Comparison of ENCODE assay signal across 32 cellular contexts in the genomic region with DNA sequence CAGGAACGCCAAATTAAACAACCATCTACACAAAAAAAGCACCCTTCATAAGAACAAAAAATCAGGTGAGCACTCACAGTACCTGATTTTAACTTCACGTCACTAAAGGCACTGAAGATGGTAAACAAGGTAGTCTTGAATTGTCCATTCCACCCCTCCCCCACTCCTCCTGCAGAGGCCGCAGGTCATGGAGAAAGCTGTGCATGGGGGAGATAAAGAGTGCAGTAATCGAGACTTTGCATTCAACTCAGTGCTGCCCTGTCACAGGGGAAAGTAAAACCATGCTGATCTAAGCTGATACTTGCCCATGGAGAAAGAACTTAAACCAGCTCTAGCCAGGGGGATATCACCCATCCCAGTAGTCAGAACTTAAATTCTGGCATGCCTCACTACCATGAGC.
"Had no signal": no experiment of that assay in that cellular context is flagged by ENCODE, and none has a peak within 500 bp of the region (broad histone marks: within the 10 kb centered on the region; RNA-seq: fewer than 3 reads in every experiment).

No MANE protein-coding gene starts in this region.

- H3K4me3 ChIP-seq: ascending aorta, cardiac muscle cell, colonic mucosa had no signal

- H3K9me3 ChIP-seq: ascending aorta, colonic mucosa had no signal

- DNase-seq: activated CD4-positive, alpha-beta memory T cell treated with anti-CD3 and anti-CD28 coated beads, Interleukin-2, amount 10 ng/mL, durations not matched to agents 7 days and 5 days; activated CD4-positive, alpha-beta T cell treated with anti-CD3 and anti-CD28 coated beads for 1 hour; activated CD4-positive, alpha-beta T cell treated with anti-CD3 and anti-CD28 coated beads for 36 hours; activated CD4-positive, alpha-beta T cell treated with anti-CD3 and anti-CD28 coated beads for 48 hours; activated CD4-positive, alpha-beta T cell treated with anti-CD3 and anti-CD28 coated beads, Interleukin-2, amount 10 ng/mL, durations not matched to agents 7 days and 5 days; activated CD4-positive, alpha-beta T cell treated with anti-CD3 and anti-CD28 coated beads, Interleukin-2, amount 50 U/mL, for 48 hours; activated CD4-positive, CD25-positive, alpha-beta regulatory T cell; activated CD8-positive, alpha-beta memory T cell treated with anti-CD3 and anti-CD28 coated beads for 24 hours; activated CD8-positive, alpha-beta memory T cell treated with anti-CD3 and anti-CD28 coated beads, Interleukin-2, amount 10 ng/mL, durations not matched to agents 7 days and 5 days; activated CD8-positive, alpha-beta memory T cell treated with anti-CD3 and anti-CD28 coated beads, Interleukin-2, amount 50 U/mL, for 48 hours; activated CD8-positive, alpha-beta T cell treated with anti-CD3 and anti-CD28 coated beads, Interleukin-2, amount 10 ng/mL, durations not matched to agents 7 days and 5 days; activated effector memory CD4-positive, alpha-beta T cell treated with Interleukin-2 at 50 U/mL for 16 hours; activated gamma-delta T cell; activated naive CD4-positive, alpha-beta T cell treated with anti-CD3 and anti-CD28 coated beads, Interleukin-2, amount 10 ng/mL, durations not matched to agents 7 days and 5 days; activated naive CD4-positive, alpha-beta T cell treated with Interleukin-2 at 50 U/mL for 16 hours; activated naive CD8-positive, alpha-beta T cell treated with anti-CD3 and anti-CD28 coated beads, Interleukin-2, amount 10 ng/mL, durations not matched to agents 7 days and 5 days; activated naive CD8-positive, alpha-beta T cell treated with anti-CD3 and anti-CD28 coated beads, Interleukin-2, amount 50 U/mL, for 24 hours; activated T-cell treated with anti-CD3 and anti-CD28 coated beads, Interleukin-2, amount 50 U/mL, for 24 hours; activated T-cell treated with anti-CD3 and anti-CD28 coated beads, Interleukin-2, amount 50 U/mL, for 48 hours; amygdala; anterior cingulate cortex; caudate nucleus; cerebellar nuclear complex; colonic mucosa; T-helper 2 cell; T-helper 9 cell; WERI-Rb-1 had no signal

- H3K27me3 ChIP-seq: ascending aorta, cardiac muscle cell, colonic mucosa had no signal

- H3K27ac ChIP-seq: ascending aorta, cardiac muscle cell, colonic mucosa, WERI-Rb-1 had no signal

- H3K36me3 ChIP-seq: ascending aorta, cardiac muscle cell, colonic mucosa, WERI-Rb-1 had no signal

- H3K4me1 ChIP-seq: ascending aorta, colonic mucosa had no signal

- FAIRE-seq: bronchial epithelial cell had no signal

- ATAC-seq: activated CD4-positive, alpha-beta T cell treated with anti-CD3 and anti-CD28 coated beads for 36 hours; activated CD4-positive, CD25-positive, alpha-beta regulatory T cell treated with anti-CD3 and anti-CD28 coated beads, Interleukin-2, amount 50 U/mL, for 24 hours; activated CD8-positive, alpha-beta memory T cell treated with anti-CD3 and anti-CD28 coated beads, Interleukin-2, amount 10 ng/mL, durations not matched to agents 7 days and 5 days; activated CD8-positive, alpha-beta T cell treated with anti-CD3 and anti-CD28 coated beads, Interleukin-2, amount 10 ng/mL, durations not matched to agents 7 days and 5 days; activated naive CD8-positive, alpha-beta T cell treated with anti-CD3 and anti-CD28 coated beads, Interleukin-2, amount 50 U/mL, for 24 hours; WTC11 had no signal
